8 cellular contexts compared by ENCODE assay signal in genomic region chr13:76991432-76991795, GRCh38. TPM values are rescaled to one million over a fixed set of nuclear protein-coding genes. Genes with fewer than 3 reads are reported as not detected.
DNase-seq lines count a peak whose midpoint lies in the region; ATAC-seq and TF ChIP-seq lines count a peak whose summit lies in the region.

No MANE protein-coding gene starts in this region.

- H3K4me3 ChIP-seq in body of pancreas, result peak overlapping the region in 1 of 2 donors; percentile 61
- peak overlapping the region; percentile 27 for H3K4me3 ChIP-seq in lung

- peaks cover 0 to 3% of the 10 kb centered on the region in 2 donors for H3K36me3 ChIP-seq in body of pancreas (replicated peaks in 1 of 2; ENCODE audit: insufficient read depth in 1 of 2, low read depth in 2 of 2)
- H3K36me3 ChIP-seq in lung (ENCODE audit: control insufficient read depth in 2 of 2, insufficient read depth in 2 of 2, low read length in 2 of 2), result peaks cover 0 to 4% of the 10 kb centered on the region in 2 donors

- H3K4me1 Mint-ChIP-seq in T-helper 1 cell treated with Interleukin-12 subunit alpha and Interleukin-12 subunit beta and Interleukin-4 antibody, amounts not matched to agents 30 μg/mL and 1 μg/mL, for 36 hours (ENCODE audit: low read depth), result peaks cover 32% of the 10 kb centered on the region

- H3K27me3 Mint-ChIP-seq in T-helper 1 cell treated with Interleukin-12 subunit alpha and Interleukin-12 subunit beta and Interleukin-4 antibody, amounts not matched to agents 30 μg/mL and 1 μg/mL, for 36 hours (ENCODE audit: low read depth), result peaks cover 17% of the 10 kb centered on the region

- H3K4me1 ChIP-seq in body of pancreas (peaks cover 24% of the 10 kb centered on the region), lung (ENCODE audit: control insufficient read depth in 2 of 2, insufficient read depth in 2 of 2, low read length in 2 of 2) (peaks cover 4 to 5% of the 10 kb centered on the region in 2 donors)

- H3K9me3 ChIP-seq in body of pancreas (no peaks in the 10 kb centered on the region), lung (ENCODE audit: control insufficient read depth in 2 of 2, insufficient read depth in 1 of 2, low read length in 1 of 2) (no peaks in the 10 kb centered on the region)

- peak overlapping the region; percentile 97 for H3K4me3 Mint-ChIP-seq in T-helper 1 cell treated with Interleukin-12 subunit alpha and Interleukin-12 subunit beta and Interleukin-4 antibody, amounts not matched to agents 30 μg/mL and 1 μg/mL, for 36 hours

- TF ChIP-seq CTCF in body of pancreas (IDR thresholded peaks at IDR 0.05), result no peak
- TF ChIP-seq CTCF in lung (IDR thresholded peaks at IDR 0.05; ENCODE audit: control extremely low read depth, extremely low read depth), result no peak

- H3K9me3 Mint-ChIP-seq in T-helper 1 cell treated with Interleukin-12 subunit alpha and Interleukin-12 subunit beta and Interleukin-4 antibody, amounts not matched to agents 30 μg/mL and 1 μg/mL, for 36 hours, result no peaks in the 10 kb centered on the region

- DNase-seq in body of pancreas (peak in 3 of 4 donors; percentile 24 to 44 (median 25)), lung (ENCODE audit: low spot score) (peak; percentile 44), NCI-H774 (lab: John Stamatoyannopoulos, UW) (no peak), superior temporal gyrus (ENCODE audit: extremely low spot score) (no peak)
- peak; percentile 52 to 62 for DNase-seq in stimulated activated CD8-positive, alpha-beta memory T cell treated with anti-CD3 and anti-CD28 coated beads, Interleukin-2, amount 100 ng/mL, for 1 hour (ENCODE audit: low read depth in 2 of 2)

- ATAC-seq in GM18868 (IDR thresholded peaks at IDR 0.05; ENCODE audit: unreplicated experiment), result peak; percentile 15
- ATAC-seq in HG02970 (IDR thresholded peaks at IDR 0.05; ENCODE audit: low FRiP score, unreplicated experiment), result peak; percentile 50
- peak; percentile 10 for ATAC-seq in body of pancreas
- peak; percentile 14 for ATAC-seq in lung (ENCODE audit: insufficient read depth, low FRiP score)

- H3K27ac ChIP-seq in body of pancreas (peak overlapping the region; percentile 79 to 95 (median 90)), lung (ENCODE audit: low read depth in 1 of 2, low read length in 1 of 2) (peak overlapping the region; percentile 89 to 97)

- intact Hi-C loops in body of pancreas (cut with DNase I), result no loop called here

- H3K27me3 ChIP-seq in body of pancreas (no peaks in the 10 kb centered on the region), lung (ENCODE audit: control insufficient read depth, insufficient read depth) (no peaks in the 10 kb centered on the region)

- H3K36me3 Mint-ChIP-seq in T-helper 1 cell treated with Interleukin-12 subunit alpha and Interleukin-12 subunit beta and Interleukin-4 antibody, amounts not matched to agents 30 μg/mL and 1 μg/mL, for 36 hours (ENCODE audit: low read depth), result peaks cover 14% of the 10 kb centered on the region

- H3K27ac Mint-ChIP-seq in T-helper 1 cell treated with Interleukin-12 subunit alpha and Interleukin-12 subunit beta and Interleukin-4 antibody, amounts not matched to agents 30 μg/mL and 1 μg/mL, for 36 hours, result peak overlapping the region; percentile 99

- WGBS in body of pancreas, 2 donors, result 45 to 48% methylated on average over 15 of the region's 15 CpGs
- 24 to 32% methylated on average over 15 of the region's 15 CpGs for WGBS in lung, 2 donors

- no peak for TF ChIP-seq POLR2A in body of pancreas (IDR thresholded peaks at IDR 0.05)

RNA-seq across cellular contexts. Expression of gene CLN5, which starts 0.5 kb away (rescaled TPM):
- total RNA-seq in body of pancreas (10 to 100 TPM; 18.1 to 29.8 TPM), lung (10 to 100 TPM; 34.9 to 41.7 TPM)
- polyA plus RNA-seq in lung, result 10 to 100 TPM; 18.0 to 18.4 TPM

RNA-seq across cellular contexts. Expression of gene FBXL3, which starts 35.5 kb away (rescaled TPM):
- total RNA-seq in body of pancreas (10 to 100 TPM; 25.4 to 35.0 TPM), lung (10 to 100 TPM; 48.0 to 90.6 TPM)
- polyA plus RNA-seq in lung, result 10 to 100 TPM; 18.7 to 22.3 TPM

RNA-seq across cellular contexts. Expression of gene ACOD1, which starts 43.1 kb away (rescaled TPM):
- total RNA-seq in body of pancreas (not detected), lung (not detected)
- 10 to 100 TPM in 1 of 2 donors, under 1 TPM in 1; 0.10 to 11.0 TPM for polyA plus RNA-seq in lung

Comparison
In these comparisons a context has a peak if more than half of its experiments do, and no peak if none do; other contexts are left out.
1. DNase-seq: peak in body of pancreas (3 of 4), lung (single experiment) and stimulated activated CD8-positive, alpha-beta memory T cell treated with anti-CD3 and anti-CD28 coated beads, Interleukin-2, amount 100 ng/mL, for 1 hour (2 of 2); none in NCI-H774 (single experiment) and superior temporal gyrus (single experiment).
2. Peak in every context shown above with its lines, with median percentiles within 50 percentile points of each other: ATAC-seq.